ENCODE assay signal across 13 cellular contexts in genomic region chr16:86505185-86505898, GRCh38. TPM values are rescaled to one million over a fixed set of nuclear protein-coding genes. Genes with fewer than 3 reads are reported as not detected.
DNase-seq lines count a peak whose midpoint lies in the region; ATAC-seq and TF ChIP-seq lines count a peak whose summit lies in the region.
"Had no signal": no experiment of that assay in that cellular context is flagged by ENCODE, and none has a peak within 500 bp of the region (broad histone marks: within the 10 kb centered on the region; RNA-seq: fewer than 3 reads in every experiment).

No MANE protein-coding gene starts in this region.

- H2BK15ac ChIP-seq in IMR-90 (ENCODE audit: low read depth, low read length): peak overlapping the region; percentile 35; the same call in 2 of the 3 replicates
- H2BK15ac ChIP-seq in neuronal stem cell (ENCODE audit: low read length): no peak overlapping the region

- peak overlapping the region; percentile 31 for H3K4me3 ChIP-seq in BJ (ENCODE audit: low read depth, low read length)
- peak overlapping the region; percentile 98 for H3K4me3 ChIP-seq in IMR-90 (ENCODE audit: insufficient read depth, low read depth, low read length)
- H3K4me3 ChIP-seq in esophagus muscularis mucosa: peak overlapping the region; percentile 81 to 91 (median 84)
- H3K4me3 ChIP-seq in neuronal stem cell (ENCODE audit: low read length in 2 of 2): no peak overlapping the region
- H3K4me3 ChIP-seq: gastrocnemius medialis, K562 had no signal

- H2AK9ac ChIP-seq in IMR-90 (replicated peaks; ENCODE audit: low read depth, low read length, poor library complexity): peak overlapping the region; percentile 56

- H3K9me3 ChIP-seq in IMR-90 (ENCODE audit: control insufficient read depth, insufficient read depth, low read length): no peaks in the 10 kb centered on the region
- H3K9me3 ChIP-seq in esophagus muscularis mucosa: no peaks in the 10 kb centered on the region
- H3K9me3 ChIP-seq in neuronal stem cell (replicated peaks in 1 of 2; ENCODE audit: control insufficient read depth in 2 of 2, insufficient read depth in 1 of 2, low read depth in 1 of 2, low read length in 2 of 2): peaks cover 0 to 11% of the 10 kb centered on the region in 2 donors
- H3K9me3 ChIP-seq: gastrocnemius medialis had no signal

- H3K56ac ChIP-seq in IMR-90 (ENCODE audit: extremely low read depth, insufficient read depth, low read length): peak overlapping the region; percentile 99

- ATAC-seq in IMR-90 (ENCODE audit: low read depth) (no peak), GM19463 (IDR thresholded peaks at IDR 0.05; ENCODE audit: unreplicated experiment) (no peak), HG02610 (IDR thresholded peaks at IDR 0.05; ENCODE audit: unreplicated experiment) (no peak), GM18520 (IDR thresholded peaks at IDR 0.05; ENCODE audit: unreplicated experiment) (no peak)
- ATAC-seq: gastrocnemius medialis, K562 had no signal

- H3K4me2 ChIP-seq in IMR-90 (ENCODE audit: low read depth, low read length): peak overlapping the region; percentile 96
- H3K4me2 ChIP-seq in neuronal stem cell (ENCODE audit: insufficient read depth, low read length, poor library complexity, severe bottlenecking): peak overlapping the region; percentile 14

- peak overlapping the region; percentile 97 for H2BK120ac ChIP-seq in IMR-90 (ENCODE audit: low read depth, low read length)
- H2BK120ac ChIP-seq in neuronal stem cell (ENCODE audit: low read depth, low read length): no peak overlapping the region

- peaks cover 49% of the 10 kb centered on the region for H4K20me1 ChIP-seq in IMR-90 (ENCODE audit: insufficient read depth, low read length)

- no peak for TF ChIP-seq POLR2A in IMR-90 (IDR thresholded peaks at IDR 0.05; ENCODE audit: low read depth, low read length)
- no peak for TF ChIP-seq POLR2A in esophagus muscularis mucosa (IDR thresholded peaks at IDR 0.05; ENCODE audit: low read depth)

- peaks cover 25% of the 10 kb centered on the region for H3K27me3 ChIP-seq in BJ (ENCODE audit: control insufficient read depth, insufficient read depth, low read length)
- no peaks in the 10 kb centered on the region for H3K27me3 ChIP-seq in IMR-90 (ENCODE audit: control insufficient read depth, insufficient read depth, low read length)
- peaks cover 0 to 73% (median 0%) of the 10 kb centered on the region in 4 donors for H3K27me3 ChIP-seq in esophagus muscularis mucosa
- peaks cover 88 to 99% (median 97%) of the 10 kb centered on the region in 3 experiments for H3K27me3 ChIP-seq in neuronal stem cell (ENCODE audit: control insufficient read depth in 3 of 3, insufficient read depth in 3 of 3, low read depth in 1 of 3, low read length in 3 of 3)

- peak overlapping the region; percentile 49 to 84 for H4K8ac ChIP-seq in IMR-90 (ENCODE audit: low read depth in 2 of 2, low read length in 2 of 2)
- no peak overlapping the region for H4K8ac ChIP-seq in neuronal stem cell (ENCODE audit: low read depth, low read length)

- dilution Hi-C loops in IMR-90 (cut with HindIII; ENCODE audit: low sequenced_read_pairs, unreplicated experiment): no loop called here

- H2BK5ac ChIP-seq in IMR-90 (ENCODE audit: low read depth, low read length, poor library complexity, severe bottlenecking): peak overlapping the region; percentile 99
- H2BK5ac ChIP-seq in neuronal stem cell (ENCODE audit: low read length): no peak overlapping the region

- no peak for TF ChIP-seq RAD21 in IMR-90 (IDR thresholded peaks at IDR 0.05; ENCODE audit: low read length)

- peak overlapping the region; percentile 66 for H4K5ac ChIP-seq in IMR-90 (ENCODE audit: low read depth, low read length)

- H3K79me1 ChIP-seq in IMR-90 (ENCODE audit: low read depth in 1 of 2, low read length in 2 of 2) (peaks cover 0 to 24% of the 10 kb centered on the region in 2 experiments; a peak in 2 of 4 replicates), neuronal stem cell (ENCODE audit: low read depth, low read length) (no peaks in the 10 kb centered on the region)

- peak overlapping the region; percentile 94 for H2AK5ac ChIP-seq in IMR-90 (ENCODE audit: low read depth, low read length)
- H2AK5ac ChIP-seq in neuronal stem cell (ENCODE audit: low read depth, low read length): no peak overlapping the region

- no peak for TF ChIP-seq EP300 in esophagus muscularis mucosa (IDR thresholded peaks at IDR 0.05)

- H3K9me1 ChIP-seq in IMR-90 (ENCODE audit: insufficient read depth, low read length): peaks cover 18% of the 10 kb centered on the region

- TF ChIP-seq CTCF in BJ (IDR thresholded peaks at IDR 0.05; ENCODE audit: insufficient read depth, low read depth, low read length) (no peak), IMR-90 (conservative IDR thresholded peaks at IDR 0.05; ENCODE audit: low read depth, low read length) (no peak), esophagus muscularis mucosa (IDR thresholded peaks at IDR 0.05) (no peak)

- H2AFZ ChIP-seq in IMR-90 (replicated peaks; ENCODE audit: low read length, poor library complexity): peak overlapping the region; percentile 73
- no peak overlapping the region for H2AFZ ChIP-seq in neuronal stem cell (ENCODE audit: low read length)

- BruUV-seq in IMR-90 (replicated peaks; lab: Mats Ljungman, UMichigan): no TSS peak

- WGBS in IMR-90 (ENCODE audit: extremely low coverage in 2 of 2, insufficient read length in 1 of 2), 2 experiments: 2% methylated on average over 25 of the region's 67 CpGs; no CpG with 5 or more reads in 1 of the 2 experiments
- WGBS in esophagus muscularis mucosa: 14% methylated on average over 12 of the region's 67 CpGs
- no CpG with 5 or more reads among the region's 67 CpGs for WGBS in neuronal stem cell (ENCODE audit: extremely low coverage in 2 of 2, insufficient read length in 2 of 2, insufficient replicate concordance in 1 of 2), 2 donors

- H4K91ac ChIP-seq in IMR-90 (ENCODE audit: insufficient read depth, low read depth, low read length) (peak overlapping the region; percentile 97), neuronal stem cell (ENCODE audit: low read depth, low read length, poor library complexity) (no peak overlapping the region)

- in situ Hi-C loops in IMR-90 (cut with MboI; ENCODE audit: low sequenced_read_pairs): loop anchor here (5.0 kb wide), 1 partner anchor 203 kb away; no protein-coding TSS in a partner anchor

- peaks cover 36% of the 10 kb centered on the region for H3K4me1 ChIP-seq in IMR-90 (ENCODE audit: control insufficient read depth, insufficient read depth, low read length)
- peaks cover 30 to 86% (median 82%) of the 10 kb centered on the region in 4 donors for H3K4me1 ChIP-seq in esophagus muscularis mucosa
- H3K4me1 ChIP-seq in neuronal stem cell (ENCODE audit: control insufficient read depth in 2 of 2, insufficient read depth in 1 of 2, low read depth in 1 of 2, low read length in 2 of 2): peaks cover 0 to 7% of the 10 kb centered on the region in 2 donors

- peak overlapping the region; percentile 99 for H3K4ac ChIP-seq in IMR-90 (ENCODE audit: low read depth, low read length)
- no peak overlapping the region for H3K4ac ChIP-seq in neuronal stem cell (ENCODE audit: low read length)

- H3K27ac ChIP-seq in IMR-90 (ENCODE audit: insufficient read depth, low read length) (peak overlapping the region; percentile 100), esophagus muscularis mucosa (replicated peaks in 1 of 4) (peak overlapping the region; percentile 95 to 100 (median 98)), neuronal stem cell (replicated peaks; ENCODE audit: low read length) (no peak overlapping the region)
- H3K27ac ChIP-seq: gastrocnemius medialis had no signal

- intact Hi-C loops in IMR-90 (cut with micrococcal nuclease): loop anchor here (2.0 to 10.0 kb wide), 4 partner anchors 108 to 351 kb away; no protein-coding TSS in a partner anchor
- intact Hi-C loops in esophagus muscularis mucosa (cut with DNase I): no loop called here

- H3K14ac ChIP-seq in IMR-90 (replicated peaks; ENCODE audit: low read depth, low read length) (peak overlapping the region; percentile 100), neuronal stem cell (ENCODE audit: low read length) (no peak overlapping the region)

- H2BK12ac ChIP-seq in neuronal stem cell (ENCODE audit: low read length): no peak overlapping the region

- peak overlapping the region; percentile 87 for H2BK20ac ChIP-seq in IMR-90 (ENCODE audit: low read depth, low read length)

- no peak for DNase-seq in BJ (ENCODE audit: low read depth)
- DNase-seq in IMR-90: peak; percentile 55
- no peak for DNase-seq in esophagus muscularis mucosa (ENCODE audit: extremely low spot score)
- DNase-seq in neuronal stem cell (ENCODE audit: low spot score): no peak
- no peak for DNase-seq in pons (ENCODE audit: low spot score)
- DNase-seq: DMS 273 treated with DMSO at 0.1 percent for 48 hours, gastrocnemius medialis, mammary epithelial cell, NCI-H446 treated with DMSO at 0.1 percent for 48 hours had no signal

- POLR2A ChIA-PET in BJ (lab: Charles Lee) (no interaction called here), IMR-90 (lab: Charles Lee; ENCODE audit: unreplicated experiment) (no interaction called here)

- CTCF ChIA-PET in BJ (lab: Yijun Ruan, JAX) (no interaction called here), IMR-90 (lab: Yijun Ruan, JAX) (no interaction called here)

- peak overlapping the region; percentile 94 for H3K23ac ChIP-seq in IMR-90 (ENCODE audit: low read depth, low read length)
- peak overlapping the region; percentile 60 for H3K23ac ChIP-seq in neuronal stem cell (ENCODE audit: low read depth, low read length, poor library complexity)

- H3K9ac ChIP-seq in IMR-90 (ENCODE audit: low read depth, low read length): peak overlapping the region; percentile 100
- no peak overlapping the region for H3K9ac ChIP-seq in neuronal stem cell (ENCODE audit: low read depth, low read length, poor library complexity)

- no peaks in the 10 kb centered on the region; the same call in 1 of the 2 replicates for H3K36me3 ChIP-seq in BJ (ENCODE audit: control insufficient read depth, insufficient read depth, low read length)
- peaks cover 68% of the 10 kb centered on the region for H3K36me3 ChIP-seq in IMR-90 (ENCODE audit: control insufficient read depth, insufficient read depth, low read length)
- no peaks in the 10 kb centered on the region for H3K36me3 ChIP-seq in esophagus muscularis mucosa
- H3K36me3 ChIP-seq in neuronal stem cell (replicated peaks in 1 of 2; ENCODE audit: control insufficient read depth in 2 of 2, insufficient read depth in 2 of 2, low read length in 2 of 2): no peaks in the 10 kb centered on the region
- H3K36me3 ChIP-seq: gastrocnemius medialis had no signal

- H3K18ac ChIP-seq in IMR-90 (ENCODE audit: low read depth, low read length) (peak overlapping the region; percentile 98), neuronal stem cell (ENCODE audit: low read length) (peak overlapping the region; percentile 74)

RNA-seq across cellular contexts. Expression of gene FOXF1, which starts 5.0 kb away (rescaled TPM):
- polyA plus RNA-seq in BJ (2011; rRNA removed): 6.0 and 7.7 TPM in 2 replicates
- 4.8 and 6.0 TPM in 2 replicates for polyA minus RNA-seq in BJ (2011; rRNA and poly(A)+ RNA removed)
- total RNA-seq in IMR-90 (2012; rRNA removed): 2.7 and 4.2 TPM in 2 replicates
- polyA plus RNA-seq in IMR-90 (2012; rRNA removed): 33.0 and 34.5 TPM in 2 replicates
- 33.7 and 84.8 TPM in 2 replicates for polyA plus RNA-seq in IMR-90 (2012; cell fraction: cytosol; rRNA removed)
- 98.2 and 101 TPM in 2 replicates for polyA plus RNA-seq in IMR-90 (2012; cell fraction: nucleus; rRNA removed; ENCODE audit: low replicate concordance)
- total RNA-seq in esophagus muscularis mucosa: 10 to 100 TPM; 40.7 to 94.5 (median 69.3) TPM
- polyA plus RNA-seq in neuronal stem cell (2013, experiment 1 of 2): 0.01 TPM
- not detected for polyA plus RNA-seq in neuronal stem cell (2013, experiment 2 of 2)
- total RNA-seq: mammary epithelial cell had no signal
- polyA plus RNA-seq: K562, mammary epithelial cell had no signal

RNA-seq across cellular contexts. Expression of gene MTHFSD, which starts 49.7 kb away (rescaled TPM):
- polyA plus RNA-seq in BJ (2011; rRNA removed) (16.0 and 17.2 TPM in 2 replicates), IMR-90 (2012; rRNA removed) (13.7 and 16.8 TPM in 2 replicates)
- 16.3 and 17.8 TPM in 2 replicates for polyA minus RNA-seq in BJ (2011; rRNA and poly(A)+ RNA removed)
- total RNA-seq in IMR-90 (2012; rRNA removed) (7.8 and 8.2 TPM in 2 replicates), esophagus muscularis mucosa (10 to 100 TPM; 10.1 to 17.9 (median 15.5) TPM)
- 5.6 and 7.9 TPM in 2 replicates for polyA plus RNA-seq in IMR-90 (2012; cell fraction: cytosol; rRNA removed)
- 71.8 and 97.1 TPM in 2 replicates for polyA plus RNA-seq in IMR-90 (2012; cell fraction: nucleus; rRNA removed; ENCODE audit: low replicate concordance)
- 12.3 TPM for polyA plus RNA-seq in neuronal stem cell (2013, experiment 1 of 2)
- 12.6 TPM for polyA plus RNA-seq in neuronal stem cell (2013, experiment 2 of 2)

Comparison
In these comparisons a context has a peak if more than half of its experiments do, and no peak if none do; other contexts are left out.
1. H3K4me3 ChIP-seq: peak in BJ (single experiment), IMR-90 (single experiment) and esophagus muscularis mucosa (4 of 4); none in neuronal stem cell (0 of 2).